Comparison of ENCODE assay signal across 1 cellular context in the genomic region with DNA sequence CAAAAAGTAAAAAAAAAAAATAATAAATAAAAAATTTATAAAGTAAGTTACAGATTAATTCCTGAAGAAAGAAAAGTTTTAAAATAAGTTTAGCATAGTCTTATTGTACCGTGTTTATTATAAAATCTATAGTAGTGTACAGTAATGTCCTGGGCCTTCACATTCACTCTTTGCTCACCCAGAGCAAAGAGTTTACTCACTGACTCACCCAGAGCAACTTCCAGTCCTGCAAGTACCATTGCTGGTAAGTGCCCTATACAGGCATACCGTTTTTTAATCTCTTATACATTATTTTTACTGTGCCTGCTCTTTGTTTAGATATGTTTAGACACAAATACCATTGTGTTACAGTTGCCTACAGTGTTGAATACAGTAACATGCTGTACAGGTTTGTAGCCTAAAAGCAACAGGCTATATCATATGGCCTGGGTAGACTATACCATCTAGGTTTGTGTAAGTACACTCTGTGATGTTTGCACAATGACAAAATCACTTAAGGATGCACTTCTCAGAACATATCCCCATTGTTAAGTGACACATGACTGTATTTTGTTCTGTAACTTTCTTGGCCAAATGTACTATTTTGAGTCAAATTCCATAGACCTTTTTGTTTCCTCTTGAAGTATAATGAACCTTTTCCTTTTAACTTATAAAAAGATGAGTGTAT.
TF ChIP-seq lines count a peak whose summit lies in the region.

No MANE protein-coding gene starts in this region.

TF ChIP-seq in IMR-90, 13 proteins besides CTCF, POLR2A, EP300 and RAD21:
- no peak for TF ChIP-seq MAZ (IDR thresholded peaks at IDR 0.05; ENCODE audit: borderline replicate concordance, low read depth, low read length)
- no peak for TF ChIP-seq SMC3 (IDR thresholded peaks at IDR 0.05; ENCODE audit: low read depth, low read length)
- TF ChIP-seq CHD1 (IDR thresholded peaks at IDR 0.05; ENCODE audit: low read depth, low read length): no peak
- TF ChIP-seq FOS (IDR thresholded peaks at IDR 0.05; ENCODE audit: low read depth, low read length): no peak
